ENCODE assay signal across 6 cellular contexts in genomic region chr11:127680146-127680545, GRCh38.
"Had no signal": no experiment of that assay in that cellular context is flagged by ENCODE, and none has a peak within 500 bp of the region (broad histone marks: within the 10 kb centered on the region; RNA-seq: fewer than 3 reads in every experiment).

No MANE protein-coding gene starts in this region.

- DNase-seq: GM23248, H9, HCEC 1CT, IMR-90 had no signal

- H2AFZ ChIP-seq: GM23248 had no signal

- ATAC-seq: K562 had no signal

- H3K27ac ChIP-seq: GM23248, HL-60 had no signal

- H3K4me3 ChIP-seq: GM23248, K562 had no signal
